In the genomic region with DNA sequence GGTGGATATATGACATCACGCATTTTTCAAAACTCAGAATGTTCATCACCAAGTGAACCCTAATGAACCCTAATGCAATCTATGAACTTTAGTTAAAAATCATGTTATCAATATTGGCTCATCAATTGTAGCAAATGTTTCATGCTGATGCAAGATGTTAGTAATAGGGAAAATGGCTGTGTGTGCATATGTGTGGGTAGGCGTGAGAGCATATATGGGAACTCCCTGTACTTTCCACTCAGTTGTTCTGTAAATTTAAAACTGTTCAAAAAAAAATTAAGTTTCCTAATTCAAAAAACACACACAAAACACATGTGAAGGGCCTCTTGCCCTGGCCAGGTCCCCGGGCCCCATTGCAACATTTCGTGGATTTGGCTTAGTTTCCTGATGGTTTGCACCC, we compare ENCODE assay signal across 18 cellular contexts.
DNase-seq lines count a peak whose midpoint lies in the region; ATAC-seq, FAIRE-seq and TF ChIP-seq lines count a peak whose summit lies in the region.
"Had no signal": no experiment of that assay in that cellular context is flagged by ENCODE, and none has a peak within 500 bp of the region (broad histone marks: within the 10 kb centered on the region; RNA-seq: fewer than 3 reads in every experiment).

No MANE protein-coding gene starts in this region.

- no peaks in the 10 kb centered on the region for H3K9me2 ChIP-seq in MM.1S (replicated peaks; ENCODE audit: insufficient read depth, low read length)
- H3K9me2 ChIP-seq: SK-N-SH had no signal

- no peak overlapping the region for H3K4me3 Mint-ChIP-seq in activated T-cell treated with anti-CD3 and anti-CD28 coated beads, Interleukin-2, amount 50 U/mL, for 24 hours
- H3K4me3 Mint-ChIP-seq: activated B cell treated with CpG ODN at 0.5 μM for 24 hours; CD4-positive, CD25-positive, alpha-beta regulatory T cell; memory B cell had no signal

- H3K36me3 Mint-ChIP-seq in activated T-cell treated with anti-CD3 and anti-CD28 coated beads, Interleukin-2, amount 50 U/mL, for 24 hours (ENCODE audit: low read depth): no peaks in the 10 kb centered on the region
- H3K36me3 Mint-ChIP-seq: CD4-positive, CD25-positive, alpha-beta regulatory T cell; memory B cell had no signal

- no peak for ATAC-seq in GM19455 (IDR thresholded peaks at IDR 0.05; ENCODE audit: unreplicated experiment)

- no peaks in the 10 kb centered on the region for H3K27me3 ChIP-seq in MM.1S (replicated peaks; ENCODE audit: insufficient read depth, low read length)
- H3K27me3 ChIP-seq: colonic mucosa, esophagus squamous epithelium had no signal

- H2AFZ ChIP-seq in MM.1S (ENCODE audit: low read length): no peak overlapping the region

- no peaks in the 10 kb centered on the region for H3K9me3 ChIP-seq in MM.1S (replicated peaks; ENCODE audit: insufficient read depth, low read length)
- H3K9me3 ChIP-seq: colonic mucosa, esophagus squamous epithelium, SK-N-SH had no signal

- no peak for TF ChIP-seq CTCF in MM.1S (IDR thresholded peaks at IDR 0.05; ENCODE audit: low read length)

- H3K27ac ChIP-seq in MM.1S (ENCODE audit: low read length): peak overlapping the region; percentile 47; the same call in 1 of the 2 replicates
- H3K27ac ChIP-seq: colonic mucosa, esophagus squamous epithelium, RWPE1 had no signal

- H4K20me1 ChIP-seq in MM.1S (ENCODE audit: insufficient read depth, low read length): no peaks in the 10 kb centered on the region

- peak overlapping the region; percentile 38; the same call in 1 of the 2 replicates for H3K4me2 ChIP-seq in MM.1S (ENCODE audit: low read depth, low read length)
- H3K4me2 ChIP-seq: SK-N-SH, smooth muscle cell had no signal

- no peaks in the 10 kb centered on the region for H3K79me2 ChIP-seq in MM.1S (ENCODE audit: low read length)

- H3K27ac Mint-ChIP-seq in activated T-cell treated with anti-CD3 and anti-CD28 coated beads, Interleukin-2, amount 50 U/mL, for 24 hours: peak overlapping the region; percentile 80
- H3K27ac Mint-ChIP-seq: activated B cell treated with CpG ODN at 0.5 μM for 24 hours; CD4-positive, CD25-positive, alpha-beta regulatory T cell; memory B cell had no signal

- no peak overlapping the region for H3K4me3 ChIP-seq in MM.1S (ENCODE audit: low read length)
- H3K4me3 ChIP-seq: colonic mucosa, esophagus squamous epithelium, HAP-1, smooth muscle cell had no signal

- H3F3A ChIP-seq in MM.1S (ENCODE audit: insufficient read depth, low read length): 0 out of 2 replicates have a peak, but pooled peaks cover 4% of the 10 kb centered on the region

- H3K27me3 Mint-ChIP-seq in activated T-cell treated with anti-CD3 and anti-CD28 coated beads, Interleukin-2, amount 50 U/mL, for 24 hours: peaks cover 3% of the 10 kb centered on the region

- TF ChIP-seq POLR2A in GM12891 (IDR thresholded peaks at IDR 0.05; ENCODE audit: low read depth, low read length): no peak

- no peak overlapping the region for H3K9ac ChIP-seq in MM.1S (ENCODE audit: low read length)
- H3K9ac ChIP-seq: SK-N-SH had no signal

- peaks cover 18% of the 10 kb centered on the region for H3K4me1 ChIP-seq in MM.1S (ENCODE audit: low read length)
- H3K4me1 ChIP-seq: colonic mucosa, esophagus squamous epithelium had no signal

- H3K36me3 ChIP-seq in MM.1S (replicated peaks; ENCODE audit: insufficient read depth, low read length): no peaks in the 10 kb centered on the region
- H3K36me3 ChIP-seq: colonic mucosa, esophagus squamous epithelium, HAP-1 had no signal

- no peaks in the 10 kb centered on the region for H3K9me3 Mint-ChIP-seq in activated T-cell treated with anti-CD3 and anti-CD28 coated beads, Interleukin-2, amount 50 U/mL, for 24 hours
- H3K9me3 Mint-ChIP-seq: activated B cell treated with CpG ODN at 0.5 μM for 24 hours; CD4-positive, CD25-positive, alpha-beta regulatory T cell; memory B cell had no signal

- peaks cover 39% of the 10 kb centered on the region for H3K4me1 Mint-ChIP-seq in activated T-cell treated with anti-CD3 and anti-CD28 coated beads, Interleukin-2, amount 50 U/mL, for 24 hours (ENCODE audit: low read depth)

- peak; percentile 54 for FAIRE-seq in GM12891 (lab: Jason Lieb, UNC)

- DNase-seq in activated T-cell treated with anti-CD3 and anti-CD28 coated beads, Interleukin-2, amount 50 U/mL, for 24 hours: no peak
- DNase-seq in activated T-cell treated with anti-CD3 and anti-CD28 coated beads for 4 hours: no peak
- DNase-seq in GM12891 (ENCODE audit: insufficient read length, low spot score): no peak
- no peak for DNase-seq in MM.1S
- DNase-seq in fibroblast of the conjunctiva (ENCODE audit: low read depth): peak; percentile 33
- DNase-seq in DMS79 (lab: John Stamatoyannopoulos, UW): no peak
- DNase-seq in glomerular visceral epithelial cell (ENCODE audit: extremely low spot score): no peak
- DNase-seq: ACHN, esophagus squamous epithelium, SK-N-SH had no signal

TF ChIP-seq in GM12891, 5 proteins besides CTCF, POLR2A, EP300 and RAD21:
- no peak for TF ChIP-seq POU2F2 (IDR thresholded peaks at IDR 0.05; ENCODE audit: low read depth, low read length)
- TF ChIP-seq PAX5 (IDR thresholded peaks at IDR 0.05; ENCODE audit: insufficient read depth, low read length, severe bottlenecking): no peak
- no peak for TF ChIP-seq TAF1 (IDR thresholded peaks at IDR 0.05; ENCODE audit: low read depth, low read length)
- no peak for TF ChIP-seq POLR2AphosphoS5 (IDR thresholded peaks at IDR 0.05; ENCODE audit: low read depth, low read length)
- TF ChIP-seq SPI1 (IDR thresholded peaks at IDR 0.05; ENCODE audit: low read depth, low read length): no peak
